In genomic region chr15:31297221-31297879, GRCh38 we compare ENCODE assay signal across 18 cellular contexts. TPM values are rescaled to one million over a fixed set of nuclear protein-coding genes. Genes with fewer than 3 reads are reported as not detected.
DNase-seq lines count a peak whose midpoint lies in the region; ATAC-seq, FAIRE-seq and TF ChIP-seq lines count a peak whose summit lies in the region.
"Had no signal": no experiment of that assay in that cellular context is flagged by ENCODE, and none has a peak within 500 bp of the region (broad histone marks: within the 10 kb centered on the region; RNA-seq: fewer than 3 reads in every experiment).

No MANE protein-coding gene starts in this region.

- POLR2A ChIA-PET in Caco-2 (lab: Charles Lee): no interaction called here

- no peaks in the 10 kb centered on the region for H3K36me3 Mint-ChIP-seq in Caco-2 (ENCODE audit: insufficient read depth, unreplicated experiment)
- no peaks in the 10 kb centered on the region for H3K36me3 Mint-ChIP-seq in brain
- no peaks in the 10 kb centered on the region for H3K36me3 Mint-ChIP-seq in activated naive CD4-positive, alpha-beta T cell treated with anti-CD3 and anti-CD28 coated beads for 36 hours (ENCODE audit: low read depth)
- H3K36me3 Mint-ChIP-seq: naive thymus-derived CD8-positive, alpha-beta T cell; WTC11 had no signal

- H3K9me3 Mint-ChIP-seq in Caco-2 (ENCODE audit: unreplicated experiment) (no peaks in the 10 kb centered on the region), brain (peaks cover 6 to 11% (median 9%) of the 10 kb centered on the region in 5 experiments)
- no peaks in the 10 kb centered on the region for H3K9me3 Mint-ChIP-seq in activated naive CD4-positive, alpha-beta T cell treated with anti-CD3 and anti-CD28 coated beads for 36 hours
- H3K9me3 Mint-ChIP-seq: naive thymus-derived CD8-positive, alpha-beta T cell; T-helper 1 cell treated with Interleukin-12 subunit alpha and Interleukin-12 subunit beta and Interleukin-4 antibody, amounts not matched to agents 30 μg/mL and 1 μg/mL, for 36 hours; WTC11 had no signal

- H3K27me3 ChIP-seq in Caco-2 (replicated peaks; ENCODE audit: control insufficient read depth, insufficient read depth, low read length): no peaks in the 10 kb centered on the region
- H3K27me3 ChIP-seq in liver (ENCODE audit: control insufficient read depth in 4 of 4, insufficient read depth in 4 of 4, low read length in 3 of 4): no peaks in the 10 kb centered on the region
- no peaks in the 10 kb centered on the region for H3K27me3 ChIP-seq in small intestine (ENCODE audit: control insufficient read depth in 2 of 2, insufficient read depth in 2 of 2, low read length in 2 of 2)
- H3K27me3 ChIP-seq: uterus had no signal

- intact Hi-C loops in Caco-2 (cut with micrococcal nuclease; ENCODE audit: unreplicated experiment): no loop called here
- intact Hi-C loops in activated naive CD4-positive, alpha-beta T cell treated with anti-CD3 and anti-CD28 coated beads for 36 hours (cut with micrococcal nuclease): no loop called here

- no peak for FAIRE-seq in small intestine (lab: Jason Lieb, UNC)

- H3K27me3 Mint-ChIP-seq in Caco-2 (ENCODE audit: insufficient read depth, unreplicated experiment) (no peaks in the 10 kb centered on the region), brain (peaks cover 4% of the 10 kb centered on the region)
- H3K27me3 Mint-ChIP-seq in activated naive CD4-positive, alpha-beta T cell treated with anti-CD3 and anti-CD28 coated beads for 36 hours (ENCODE audit: low read depth): no peaks in the 10 kb centered on the region
- H3K27me3 Mint-ChIP-seq: naive thymus-derived CD8-positive, alpha-beta T cell had no signal

- H3K4me3 Mint-ChIP-seq in Caco-2 (ENCODE audit: unreplicated experiment) (peak overlapping the region; percentile 67), brain (no peak overlapping the region)
- H3K4me3 Mint-ChIP-seq in activated naive CD4-positive, alpha-beta T cell treated with anti-CD3 and anti-CD28 coated beads for 36 hours: no peak overlapping the region
- H3K4me3 Mint-ChIP-seq: naive thymus-derived CD8-positive, alpha-beta T cell; T-helper 1 cell treated with Interleukin-12 subunit alpha and Interleukin-12 subunit beta and Interleukin-4 antibody, amounts not matched to agents 30 μg/mL and 1 μg/mL, for 36 hours; WTC11 had no signal

- peak overlapping the region in 1 of 2 donors; percentile 57 for H3K9ac ChIP-seq in liver (ENCODE audit: low read depth in 1 of 2, low read length in 2 of 2)

- no peak for TF ChIP-seq RAD21 in liver (IDR thresholded peaks at IDR 0.05)

- H3K4me3 ChIP-seq in Caco-2 (ENCODE audit: low read depth, low read length) (no peak overlapping the region), liver (ENCODE audit: low read depth in 1 of 3, low read length in 3 of 3) (no peak overlapping the region), small intestine (ENCODE audit: low read depth in 1 of 2, low read length in 2 of 2) (no peak overlapping the region)
- H3K4me3 ChIP-seq: left ventricle myocardium inferior, uterus had no signal

- WGBS in liver: 79% methylated on average over 10 of the region's 10 CpGs
- WGBS in small intestine, 3 donors: 34 to 71% (median 56%) methylated on average over 10 of the region's 10 CpGs

- TF ChIP-seq CTCF in Caco-2 (IDR thresholded peaks at IDR 0.05; ENCODE audit: insufficient read depth in 1 of 2, low read depth in 1 of 2, low read length in 1 of 2, severe bottlenecking in 1 of 2, unreplicated experiment in 1 of 2): no peak
- TF ChIP-seq CTCF in brain (conservative IDR thresholded peaks at IDR 0.05): no peak
- no peak for TF ChIP-seq CTCF in liver (IDR thresholded peaks at IDR 0.05; ENCODE audit: low read depth, low read length, missing input control)

- peaks cover 23% of the 10 kb centered on the region for H3K4me1 Mint-ChIP-seq in Caco-2 (ENCODE audit: low read depth, unreplicated experiment)
- H3K4me1 Mint-ChIP-seq in brain: peaks cover 65% of the 10 kb centered on the region
- H3K4me1 Mint-ChIP-seq in activated naive CD4-positive, alpha-beta T cell treated with anti-CD3 and anti-CD28 coated beads for 36 hours (ENCODE audit: low read depth): peaks cover 2% of the 10 kb centered on the region

- DNase-seq in Caco-2 (peak in 1 of 2 experiments; percentile 21), small intestine (no peak), NCI-H2196 treated with DMSO at 0.1 percent for 48 hours (lab: John Stamatoyannopoulos, UW; ENCODE audit: unreplicated experiment) (no peak)
- no peak for DNase-seq in activated naive CD4-positive, alpha-beta T cell treated with anti-CD3 and anti-CD28 coated beads for 36 hours
- DNase-seq: cerebellar nuclear complex; foreskin keratinocyte; left ventricle myocardium inferior; naive thymus-derived CD8-positive, alpha-beta T cell; NCI-H1694; NCI-H510A; stimulated activated naive CD4-positive, alpha-beta T cell treated with Interleukin-2 at 50 U/mL for 16 hours had no signal

- no TSS peak for BruUV-seq in Caco-2 (replicated peaks; lab: Mats Ljungman, UMichigan)

- H3K27ac Mint-ChIP-seq in Caco-2 (ENCODE audit: unreplicated experiment) (peak overlapping the region; percentile 91), brain (peak overlapping the region in 4 of 5 experiments; percentile 51 to 91 (median 77))
- no peak overlapping the region for H3K27ac Mint-ChIP-seq in activated naive CD4-positive, alpha-beta T cell treated with anti-CD3 and anti-CD28 coated beads for 36 hours
- H3K27ac Mint-ChIP-seq: T-helper 1 cell treated with Interleukin-12 subunit alpha and Interleukin-12 subunit beta and Interleukin-4 antibody, amounts not matched to agents 30 μg/mL and 1 μg/mL, for 36 hours; WTC11 had no signal

- H3K27ac ChIP-seq in liver (ENCODE audit: low read depth in 1 of 2, low read length in 2 of 2) (peak overlapping the region; percentile 67 to 72), small intestine (ENCODE audit: low read depth in 1 of 2, low read length in 1 of 2) (peak overlapping the region; percentile 42 to 72)
- H3K27ac ChIP-seq: foreskin keratinocyte, left ventricle myocardium inferior, uterus had no signal

- H3K36me3 ChIP-seq in Caco-2 (ENCODE audit: control insufficient read depth, insufficient read depth, low read length): no peaks in the 10 kb centered on the region
- H3K36me3 ChIP-seq in liver (ENCODE audit: control insufficient read depth in 4 of 4, insufficient read depth in 3 of 4, low read depth in 1 of 4, low read length in 3 of 4): no peaks in the 10 kb centered on the region
- H3K36me3 ChIP-seq in small intestine (ENCODE audit: control insufficient read depth in 2 of 2, insufficient read depth in 2 of 2, low read length in 2 of 2): no peaks in the 10 kb centered on the region
- H3K36me3 ChIP-seq: left ventricle myocardium inferior, uterus had no signal

- CTCF ChIA-PET in Caco-2 (lab: Charles Lee): interaction anchor here (0.5 to 1.6 kb wide), 2 partner anchors 29 to 138 kb away, joined by 3 read pairs; partner anchors contain the start of gene KLF13
- CTCF ChIA-PET in activated naive CD4-positive, alpha-beta T cell treated with anti-CD3 and anti-CD28 coated beads for 36 hours (lab: Charles Lee): interaction anchor here (1.0 kb wide), 1 partner anchor 142 kb away, joined by 4 read pairs; no protein-coding TSS in a partner anchor

- H3K9me3 ChIP-seq in Caco-2 (no peaks in the 10 kb centered on the region), liver (ENCODE audit: control insufficient read depth in 4 of 4, low read length in 3 of 4) (no peaks in the 10 kb centered on the region), small intestine (ENCODE audit: control insufficient read depth, low read depth) (no peaks in the 10 kb centered on the region)
- H3K9me3 ChIP-seq: left ventricle myocardium inferior, uterus had no signal

- ATAC-seq in HG03571 (IDR thresholded peaks at IDR 0.05; ENCODE audit: unreplicated experiment): no peak
- ATAC-seq in GM18907 (IDR thresholded peaks at IDR 0.05; ENCODE audit: unreplicated experiment): no peak
- ATAC-seq: naive thymus-derived CD8-positive, alpha-beta T cell had no signal

- peaks cover 31% of the 10 kb centered on the region for H3K4me1 ChIP-seq in Caco-2
- H3K4me1 ChIP-seq in liver (ENCODE audit: control insufficient read depth in 4 of 4, insufficient read depth in 4 of 4, low read length in 3 of 4): peaks cover 17 to 50% (median 41%) of the 10 kb centered on the region in 4 donors
- peaks cover 0 to 8% of the 10 kb centered on the region in 2 donors for H3K4me1 ChIP-seq in small intestine (ENCODE audit: control insufficient read depth in 2 of 2, insufficient read depth in 1 of 2, low read depth in 1 of 2, low read length in 1 of 2)
- H3K4me1 ChIP-seq: foreskin keratinocyte, uterus had no signal

TF ChIP-seq in liver, 16 proteins besides CTCF, POLR2A, EP300 and RAD21 (continues in another document):
- TF ChIP-seq HNF4G (IDR thresholded peaks at IDR 0.05): no peak
- TF ChIP-seq FOXA1 (IDR thresholded peaks at IDR 0.05): no peak
- no peak for TF ChIP-seq JUND (IDR thresholded peaks at IDR 0.05)
- TF ChIP-seq EGR1 (IDR thresholded peaks at IDR 0.05; ENCODE audit: low read depth in 2 of 2): no peak
- no peak for TF ChIP-seq NR2F2 (IDR thresholded peaks at IDR 0.05)
- TF ChIP-seq ATF3 (IDR thresholded peaks at IDR 0.05): no peak
- TF ChIP-seq FOXA2 (IDR thresholded peaks at IDR 0.05): no peak
- no peak for TF ChIP-seq RXRA (IDR thresholded peaks at IDR 0.05)
- no peak for TF ChIP-seq MAX (IDR thresholded peaks at IDR 0.05)
- no peak for TF ChIP-seq HNF4A (conservative IDR thresholded peaks at IDR 0.05)

RNA-seq across cellular contexts. Expression of gene KLF13, which starts 29.3 kb away (rescaled TPM):
- total RNA-seq in Caco-2 (2022) (16.6 and 18.8 TPM in 2 replicates), liver (10 to 100 TPM; 64.6 to 77.1 TPM)
- polyA plus RNA-seq in brain (ENCODE audit: insufficient read depth, low read depth, low replicate concordance) (88.5 TPM), liver (10 to 100 TPM; 17.4 to 50.5 TPM), small intestine (10 to 100 TPM; 50.6 to 61.3 (median 51.9) TPM)
- 100 to 1,000 TPM; 115 to 121 TPM for total RNA-seq in activated naive CD4-positive, alpha-beta T cell treated with anti-CD3 and anti-CD28 coated beads for 36 hours
